31 cellular contexts compared by ENCODE assay signal in genomic region chr16:81461756-81462155, GRCh38. TPM values are rescaled to one million over a fixed set of nuclear protein-coding genes. Genes with fewer than 3 reads are reported as not detected.
A peak's percentile ranks its signal among the peaks of the same experiment; 100 is the strongest.
DNase-seq lines count a peak whose midpoint lies in the region; ATAC-seq and TF ChIP-seq lines count a peak whose summit lies in the region.
"Had no signal": no experiment of that assay in that cellular context is flagged by ENCODE, and none has a peak within 500 bp of the region (broad histone marks: within the 10 kb centered on the region; RNA-seq: fewer than 3 reads in every experiment).

No MANE protein-coding gene starts in this region.

- H3K27ac Mint-ChIP-seq in T-helper 17 cell = peak overlapping the region; percentile 39
- H3K27ac Mint-ChIP-seq in naive thymus-derived CD4-positive, alpha-beta T cell = peak overlapping the region in 5 of 9 donors; percentile 3 to 61 (median 34)
- H3K27ac Mint-ChIP-seq: activated CD4-positive, alpha-beta T cell treated with anti-CD3 and anti-CD28 coated beads, Interleukin-2, amount 10 ng/mL, durations not matched to agents 24 days and 14 days; mesothelial cell of epicardium had no signal

- peaks cover 48% of the 10 kb centered on the region for H3K4me1 Mint-ChIP-seq in T-helper 17 cell
- peaks cover 43 to 72% (median 61%) of the 10 kb centered on the region in 7 donors for H3K4me1 Mint-ChIP-seq in naive thymus-derived CD4-positive, alpha-beta T cell

- H3K9me3 ChIP-seq in right cardiac atrium (ENCODE audit: control insufficient read depth, low read length) (no peaks in the 10 kb centered on the region), T-helper 17 cell (ENCODE audit: control insufficient read depth, low read length, poor library complexity, severe bottlenecking) (no peaks in the 10 kb centered on the region), sigmoid colon (no peaks in the 10 kb centered on the region)
- no peaks in the 10 kb centered on the region for H3K9me3 ChIP-seq in naive thymus-derived CD4-positive, alpha-beta T cell (ENCODE audit: control insufficient read depth in 2 of 3, low read length in 3 of 3)
- H3K9me3 ChIP-seq: breast epithelium, HAP-1, left ventricle myocardium inferior, Peyer's patch, suprapubic skin had no signal

- H3K27me3 Mint-ChIP-seq in T-helper 17 cell = no peaks in the 10 kb centered on the region
- H3K27me3 Mint-ChIP-seq in naive thymus-derived CD4-positive, alpha-beta T cell = no peaks in the 10 kb centered on the region
- H3K27me3 Mint-ChIP-seq: activated CD4-positive, alpha-beta T cell treated with anti-CD3 and anti-CD28 coated beads, Interleukin-2, amount 10 ng/mL, durations not matched to agents 24 days and 14 days; activated naive CD8-positive, alpha-beta T cell had no signal

- POLR2A ChIA-PET in naive thymus-derived CD4-positive, alpha-beta T cell (lab: Charles Lee) = interaction anchor here (1.6 kb wide), 1 partner anchor 15 kb away, joined by 3 read pairs; no protein-coding TSS in a partner anchor

- intact Hi-C loops in right cardiac atrium (cut with DNase I) = no loop called here
- intact Hi-C loops in cardiac septum (cut with DNase I) = no loop called here
- intact Hi-C loops in naive thymus-derived CD4-positive, alpha-beta T cell (cut with micrococcal nuclease) = no loop called here
- intact Hi-C loops in head of caudate nucleus (cut with DNase I) = no loop called here
- intact Hi-C loops in sigmoid colon (cut with DNase I) = no loop called here

- DNase-seq in right cardiac atrium (peak in 2 of 3 donors; percentile 19 to 49), cardiac septum (ENCODE audit: low spot score) (no peak), T-helper 17 cell (no peak), head of caudate nucleus (no peak), sigmoid colon (no peak), activated gamma-delta T cell (lab: John Stamatoyannopoulos, UW) (no peak)
- DNase-seq in naive thymus-derived CD4-positive, alpha-beta T cell = no peak
- DNase-seq in stimulated activated CD4-positive, alpha-beta T cell treated with anti-CD3 and anti-CD28 coated beads, Interleukin-2, amount 100 ng/mL, for 48 hours = no peak
- DNase-seq: activated CD4-positive, alpha-beta T cell treated with anti-CD3 and anti-CD28 coated beads, Interleukin-2, amount 10 ng/mL, durations not matched to agents 24 days and 14 days; activated CD8-positive, alpha-beta memory T cell treated with anti-CD3 and anti-CD28 coated beads for 24 hours; activated effector memory CD4-positive, alpha-beta T cell treated with Interleukin-2 at 50 U/mL for 16 hours; activated T-cell treated with anti-CD3 and anti-CD28 coated beads for 4 hours; COR-L47; DMS53; effector CD4-positive, alpha-beta T cell; Kasumi-1; left ventricle myocardium inferior; NCI-H1092 treated with DMSO at 0.1 percent for 48 hours; NCI-H187; NCI-H446 treated with DMSO at 0.1 percent for 48 hours; NCI-H82; nucleus accumbens; Peyer's patch; SIG-M5; stimulated activated naive CD4-positive, alpha-beta T cell treated with Interleukin-2 at 50 U/mL for 16 hours; T-helper 9 cell had no signal

- 83% methylated on average over 4 of the region's 4 CpGs for WGBS in right cardiac atrium
- 92 to 97% methylated on average over 4 of the region's 4 CpGs for WGBS in sigmoid colon, 2 donors

- H3K27me3 ChIP-seq in right cardiac atrium (ENCODE audit: control insufficient read depth, insufficient read depth) (no peaks in the 10 kb centered on the region), sigmoid colon (no peaks in the 10 kb centered on the region)
- no peaks in the 10 kb centered on the region for H3K27me3 ChIP-seq in naive thymus-derived CD4-positive, alpha-beta T cell (ENCODE audit: control insufficient read depth in 2 of 2, insufficient read depth in 2 of 2, low read length in 2 of 2)
- H3K27me3 ChIP-seq: breast epithelium, Peyer's patch, suprapubic skin had no signal

- H3K36me3 Mint-ChIP-seq in T-helper 17 cell (ENCODE audit: low read depth) = peaks cover 4% of the 10 kb centered on the region
- peaks cover 5 to 37% (median 26%) of the 10 kb centered on the region in 5 donors for H3K36me3 Mint-ChIP-seq in naive thymus-derived CD4-positive, alpha-beta T cell

- H3K4me3 Mint-ChIP-seq in T-helper 17 cell = peak overlapping the region; percentile 47
- H3K4me3 Mint-ChIP-seq in naive thymus-derived CD4-positive, alpha-beta T cell = peak overlapping the region in 2 of 10 donors; percentile 14 to 29
- H3K4me3 Mint-ChIP-seq: activated CD4-positive, alpha-beta T cell treated with anti-CD3 and anti-CD28 coated beads, Interleukin-2, amount 10 ng/mL, durations not matched to agents 24 days and 14 days; activated naive CD8-positive, alpha-beta T cell; mesothelial cell of epicardium had no signal

- CTCF ChIA-PET in naive thymus-derived CD4-positive, alpha-beta T cell (lab: Charles Lee) = no interaction called here

- H3K4me3 ChIP-seq in right cardiac atrium (ENCODE audit: low read length) = no peak overlapping the region
- no peak overlapping the region for H3K4me3 ChIP-seq in naive thymus-derived CD4-positive, alpha-beta T cell (ENCODE audit: low read length)
- no peak overlapping the region for H3K4me3 ChIP-seq in sigmoid colon
- H3K4me3 ChIP-seq: breast epithelium, HAP-1, left ventricle myocardium inferior, Peyer's patch, suprapubic skin had no signal

- H3K36me3 ChIP-seq in naive thymus-derived CD4-positive, alpha-beta T cell (ENCODE audit: control insufficient read depth in 2 of 3, insufficient read depth in 3 of 3, low read length in 3 of 3) = peaks cover 0 to 8% (median 0%) of the 10 kb centered on the region in 3 experiments
- peaks cover 0 to 7% (median 0%) of the 10 kb centered on the region in 4 donors for H3K36me3 ChIP-seq in sigmoid colon
- H3K36me3 ChIP-seq: breast epithelium, left ventricle myocardium inferior, Peyer's patch had no signal

- ATAC-seq in right cardiac atrium = no peak
- ATAC-seq in T-helper 17 cell = no peak
- ATAC-seq in naive thymus-derived CD4-positive, alpha-beta T cell = peak; percentile 26

- no peak for TF ChIP-seq POLR2A in sigmoid colon (IDR thresholded peaks at IDR 0.05)

- H3K4me1 ChIP-seq in right cardiac atrium (ENCODE audit: control insufficient read depth, insufficient read depth, low read length) = no peaks in the 10 kb centered on the region
- H3K4me1 ChIP-seq in naive thymus-derived CD4-positive, alpha-beta T cell (ENCODE audit: control insufficient read depth in 2 of 2, insufficient read depth in 2 of 2, low read length in 2 of 2) = no peaks in the 10 kb centered on the region
- peaks cover 0 to 40% (median 19%) of the 10 kb centered on the region in 4 donors for H3K4me1 ChIP-seq in sigmoid colon
- H3K4me1 ChIP-seq: breast epithelium had no signal

- H3K9me3 Mint-ChIP-seq in naive thymus-derived CD4-positive, alpha-beta T cell = no peaks in the 10 kb centered on the region
- H3K9me3 Mint-ChIP-seq: activated CD4-positive, alpha-beta T cell treated with anti-CD3 and anti-CD28 coated beads, Interleukin-2, amount 10 ng/mL, durations not matched to agents 24 days and 14 days; mesothelial cell of epicardium had no signal

- no peak for TF ChIP-seq EP300 in sigmoid colon (IDR thresholded peaks at IDR 0.05)

- no peak for TF ChIP-seq CTCF in sigmoid colon (IDR thresholded peaks at IDR 0.05)

- H3K27ac ChIP-seq in right cardiac atrium (ENCODE audit: low read length) (no peak overlapping the region), sigmoid colon (no peak overlapping the region)
- H3K27ac ChIP-seq in naive thymus-derived CD4-positive, alpha-beta T cell (ENCODE audit: low read depth, low read length) = no peak overlapping the region
- H3K27ac ChIP-seq: breast epithelium, left ventricle myocardium inferior, Peyer's patch, suprapubic skin had no signal

RNA-seq across cellular contexts. Expression of gene CMIP, which starts 17.1 kb away (rescaled TPM):
- total RNA-seq in right cardiac atrium = 10 to 100 TPM; 15.8 to 29.0 (median 21.3) TPM
- 9.0 TPM for polyA plus RNA-seq in right cardiac atrium
- total RNA-seq in cardiac septum = 19.8 TPM
- 10 to 100 TPM; 42.7 to 94.5 TPM for total RNA-seq in T-helper 17 cell
- 10 to 100 TPM; 28.9 to 75.4 (median 38.2) TPM for total RNA-seq in naive thymus-derived CD4-positive, alpha-beta T cell
- polyA plus RNA-seq in naive thymus-derived CD4-positive, alpha-beta T cell = under 1 TPM; 0.66 to 0.92 TPM
- total RNA-seq in sigmoid colon = 10 to 100 TPM; 11.0 to 30.3 (median 15.9) TPM
- 10 to 100 TPM; 20.4 to 60.3 (median 40.7) TPM for polyA plus RNA-seq in sigmoid colon

Comparison
In these comparisons a context has a peak if more than half of its experiments do, and no peak if none do; other contexts are left out.
1. DNase-seq: peak in right cardiac atrium (2 of 3); none in cardiac septum (single experiment), T-helper 17 cell (0 of 3), naive thymus-derived CD4-positive, alpha-beta T cell (0 of 9), head of caudate nucleus (0 of 42), stimulated activated CD4-positive, alpha-beta T cell treated with anti-CD3 and anti-CD28 coated beads, Interleukin-2, amount 100 ng/mL, for 48 hours (0 of 2), sigmoid colon (single experiment) and activated gamma-delta T cell (single experiment).